In the genomic region with DNA sequence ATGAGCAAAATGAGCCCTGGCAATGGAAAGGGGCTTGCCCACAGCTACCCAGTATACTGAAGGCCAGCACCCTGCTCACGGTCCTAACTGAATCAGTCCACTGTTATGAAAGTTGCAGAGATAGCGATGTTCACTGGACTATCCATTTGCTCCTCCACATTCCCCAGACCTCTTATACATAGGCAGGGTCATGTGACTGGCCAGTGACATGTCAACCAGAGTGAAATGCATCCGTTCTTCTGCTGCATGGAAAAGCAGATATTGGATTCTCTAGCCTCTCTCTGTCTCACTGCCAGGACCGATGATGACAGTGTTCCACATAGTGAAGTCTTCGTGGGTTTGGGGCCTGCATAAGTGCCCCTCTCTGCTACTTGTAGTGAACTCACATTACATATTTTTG, we compare ENCODE assay signal across 26 cellular contexts.
"Had no signal": no experiment of that assay in that cellular context is flagged by ENCODE, and none has a peak within 500 bp of the region (broad histone marks: within the 10 kb centered on the region; RNA-seq: fewer than 3 reads in every experiment).

No MANE protein-coding gene starts in this region.

- H3K27ac ChIP-seq: heart left ventricle, left ventricle myocardium inferior, pancreas, prostate gland, spleen, tibial nerve, uterus had no signal

- H3K9me3 ChIP-seq: heart left ventricle, left ventricle myocardium inferior, mucosa of descending colon, pancreas, prostate gland, tibial nerve, uterus had no signal

- H3K4me3 ChIP-seq: heart left ventricle, left ventricle myocardium inferior, lung, mucosa of descending colon, pancreas, prostate gland, skin epidermis, spleen, tibial nerve, uterus had no signal

- H3K4me1 ChIP-seq: pancreas, prostate gland had no signal

- H3K27me3 ChIP-seq: heart left ventricle, pancreas, spleen, tibial nerve, uterus had no signal

- ATAC-seq: heart left ventricle; mucosa of descending colon; naive thymus-derived CD4-positive, alpha-beta T cell; natural killer cell treated with Interleukin-12 subunit alpha and Interleukin-12 subunit beta and Interleukin-15 and Interleukin-18, amount 100 ng/mL, for 72 hours; pancreas; right cardiac atrium; sciatic nerve; stimulated activated memory B cell treated with anti-CD40 and anti-IgM and Interleukin-4, amounts not matched to agents 10 μg/mL and 1 μg/mL and 100 μg/mL, for 72 hours; stimulated activated naive CD8-positive, alpha-beta T cell treated with anti-CD3 and anti-CD28 coated beads, Interleukin-15, amount 100 ng/mL, for 72 hours had no signal

- H3K36me3 ChIP-seq: heart left ventricle, left ventricle myocardium inferior, pancreas, prostate gland, spleen, tibial nerve, uterus had no signal

- DNase-seq: heart left ventricle; immature natural killer cell; left ventricle myocardium inferior; mesendoderm; midbrain; mucosa of descending colon; naive thymus-derived CD4-positive, alpha-beta T cell; nucleus accumbens; pancreas; posterior cingulate gyrus; retina; right cardiac atrium; spleen; stimulated activated CD4-positive, alpha-beta T cell treated with anti-CD3 and anti-CD28 coated beads, Interleukin-4, amount 100 ng/mL, for 24 hours; stimulated activated CD8-positive, alpha-beta memory T cell treated with anti-CD3 and anti-CD28 coated beads, Interleukin-4, amount 100 ng/mL, for 48 hours; stimulated activated naive CD4-positive, alpha-beta T cell treated with Interleukin-2 at 50 U/mL for 16 hours; stimulated activated naive CD8-positive, alpha-beta T cell treated with anti-CD3 and anti-CD28 coated beads, Interleukin-15, amount 100 ng/mL, for 72 hours; substantia nigra; uterus had no signal
